11 cellular contexts compared by ENCODE assay signal in the genomic region with DNA sequence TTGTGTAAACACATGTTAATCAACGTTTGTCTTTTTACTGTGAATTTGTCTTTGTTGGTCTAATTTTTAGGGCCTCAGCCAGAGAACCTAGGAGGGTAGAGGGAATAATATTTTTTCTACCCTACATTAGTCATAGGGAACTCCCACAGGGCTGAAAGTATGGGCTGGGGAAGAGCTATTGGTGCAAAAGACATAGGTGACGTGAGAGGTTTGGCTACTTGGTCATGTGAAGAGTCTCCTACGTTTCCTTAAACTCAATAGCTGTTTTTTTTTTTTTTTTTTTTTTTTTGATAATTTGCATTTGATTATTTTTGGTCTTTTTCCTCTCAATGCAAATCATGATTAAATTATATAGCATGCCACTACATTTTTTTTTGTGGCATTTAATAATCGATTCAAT. TPM values are rescaled to one million over a fixed set of nuclear protein-coding genes. Genes with fewer than 3 reads are reported as not detected.
DNase-seq lines count a peak whose midpoint lies in the region; ATAC-seq and TF ChIP-seq lines count a peak whose summit lies in the region.
"Had no signal": no experiment of that assay in that cellular context is flagged by ENCODE, and none has a peak within 500 bp of the region (broad histone marks: within the 10 kb centered on the region; RNA-seq: fewer than 3 reads in every experiment).

No MANE protein-coding gene starts in this region.

- no peaks in the 10 kb centered on the region for H3K36me3 Mint-ChIP-seq in activated T-helper 17 cell treated with anti-CD3 and anti-CD28 coated beads, Interleukin-2, amount 50 U/mL, for 72 hours (ENCODE audit: low read depth)
- H3K36me3 Mint-ChIP-seq in Caco-2 (ENCODE audit: insufficient read depth, unreplicated experiment) = no peaks in the 10 kb centered on the region

- peak; percentile 51 for ATAC-seq in GM21367 (IDR thresholded peaks at IDR 0.05; ENCODE audit: unreplicated experiment)
- peak; percentile 48 for ATAC-seq in HG03103 (IDR thresholded peaks at IDR 0.05; ENCODE audit: low read depth, unreplicated experiment)
- peak; percentile 44 for ATAC-seq in activated T-helper 17 cell treated with anti-CD3 and anti-CD28 coated beads, Interleukin-2, amount 50 U/mL, for 72 hours (replicated peaks)
- ATAC-seq in sciatic nerve = no peak

- no peak for TF ChIP-seq CTCF in GM12865 (IDR thresholded peaks at IDR 0.05; ENCODE audit: insufficient read depth, low read depth, low read length, missing control alignments)
- no peak for TF ChIP-seq CTCF in Caco-2 (IDR thresholded peaks at IDR 0.05; ENCODE audit: insufficient read depth in 1 of 2, low read depth in 1 of 2, low read length in 1 of 2, severe bottlenecking in 1 of 2, unreplicated experiment in 1 of 2)

- H3K9me3 Mint-ChIP-seq in activated T-helper 17 cell treated with anti-CD3 and anti-CD28 coated beads, Interleukin-2, amount 50 U/mL, for 72 hours = no peaks in the 10 kb centered on the region
- peaks cover 11% of the 10 kb centered on the region for H3K9me3 Mint-ChIP-seq in Caco-2 (ENCODE audit: unreplicated experiment)

- CTCF ChIA-PET in Caco-2 (lab: Charles Lee) = no interaction called here

- POLR2A ChIA-PET in Caco-2 (lab: Charles Lee) = interaction anchor here (0.7 kb wide), 1 partner anchor 13 kb away, joined by 22 read pairs; no protein-coding TSS in a partner anchor

- no peaks in the 10 kb centered on the region for H3K36me3 ChIP-seq in Caco-2 (ENCODE audit: control insufficient read depth, insufficient read depth, low read length)

- intact Hi-C loops in sciatic nerve (cut with DNase I) (no loop called here), Caco-2 (cut with micrococcal nuclease; ENCODE audit: unreplicated experiment) (no loop called here)

- H3K4me3 Mint-ChIP-seq in activated T-helper 17 cell treated with anti-CD3 and anti-CD28 coated beads, Interleukin-2, amount 50 U/mL, for 72 hours = no peak overlapping the region
- no peak overlapping the region for H3K4me3 Mint-ChIP-seq in Caco-2 (ENCODE audit: unreplicated experiment)

- no peaks in the 10 kb centered on the region for H3K9me3 ChIP-seq in Caco-2

- peak; percentile 62 for DNase-seq in GM12865 (ENCODE audit: low read depth)
- DNase-seq in sciatic nerve (ENCODE audit: low spot score) = no peak
- DNase-seq in amygdala (lab: John Stamatoyannopoulos, UW) = no peak
- DNase-seq in activated CD8-positive, alpha-beta memory T cell treated with anti-CD3 and anti-CD28 coated beads for 24 hours = no peak
- DNase-seq in Caco-2 = no peak
- DNase-seq: effector memory CD4-positive, alpha-beta T cell had no signal

- no peak overlapping the region for H3K4me3 ChIP-seq in GM12865 (ENCODE audit: low read depth, low read length)
- H3K4me3 ChIP-seq in Caco-2 (ENCODE audit: low read depth, low read length) = no peak overlapping the region

- no peaks in the 10 kb centered on the region for H3K27me3 ChIP-seq in Caco-2 (replicated peaks; ENCODE audit: control insufficient read depth, insufficient read depth, low read length)

- H3K4me1 ChIP-seq in Caco-2 = peaks cover 16% of the 10 kb centered on the region

- BruUV-seq in Caco-2 (replicated peaks; lab: Mats Ljungman, UMichigan) = no TSS peak

- no peaks in the 10 kb centered on the region for H3K4me1 Mint-ChIP-seq in activated T-helper 17 cell treated with anti-CD3 and anti-CD28 coated beads, Interleukin-2, amount 50 U/mL, for 72 hours
- peaks cover 4% of the 10 kb centered on the region for H3K4me1 Mint-ChIP-seq in Caco-2 (ENCODE audit: low read depth, unreplicated experiment)

- H3K27ac Mint-ChIP-seq in activated T-helper 17 cell treated with anti-CD3 and anti-CD28 coated beads, Interleukin-2, amount 50 U/mL, for 72 hours = no peak overlapping the region
- H3K27ac Mint-ChIP-seq in Caco-2 (ENCODE audit: unreplicated experiment) = no peak overlapping the region
- H3K27ac Mint-ChIP-seq: activated T-helper 2 cell treated with anti-CD3 and anti-CD28 coated beads, Interferon-gamma antibody, Interleukin-2, Interleukin-4, amounts not matched to agents 10 μg/mL and 5 μg/mL and 100 μg/mL, durations not matched to agents 14 hours and 24 hours and 36 hours; progenitor cell of endocrine pancreas had no signal

- H3K27me3 Mint-ChIP-seq in activated T-helper 17 cell treated with anti-CD3 and anti-CD28 coated beads, Interleukin-2, amount 50 U/mL, for 72 hours = no peaks in the 10 kb centered on the region
- H3K27me3 Mint-ChIP-seq in Caco-2 (ENCODE audit: insufficient read depth, unreplicated experiment) = no peaks in the 10 kb centered on the region
- H3K27me3 Mint-ChIP-seq: progenitor cell of endocrine pancreas had no signal

RNA-seq across cellular contexts. Expression of gene MMP7, which starts 15.9 kb away (rescaled TPM):
- total RNA-seq in activated T-helper 17 cell treated with anti-CD3 and anti-CD28 coated beads, Interleukin-2, amount 50 U/mL, for 72 hours = not detected
- total RNA-seq in sciatic nerve (not detected), Caco-2 (2022) (1.0 TPM in 1 of 2 replicates, not detected in the other)
- total RNA-seq: activated T-helper 2 cell treated with anti-CD3 and anti-CD28 coated beads, Interferon-gamma antibody, Interleukin-2, Interleukin-4, amounts not matched to agents 10 μg/mL and 5 μg/mL and 100 μg/mL, durations not matched to agents 14 hours and 24 hours and 36 hours; progenitor cell of endocrine pancreas had no signal
